ENCODE assay signal across 30 cellular contexts in the genomic region with DNA sequence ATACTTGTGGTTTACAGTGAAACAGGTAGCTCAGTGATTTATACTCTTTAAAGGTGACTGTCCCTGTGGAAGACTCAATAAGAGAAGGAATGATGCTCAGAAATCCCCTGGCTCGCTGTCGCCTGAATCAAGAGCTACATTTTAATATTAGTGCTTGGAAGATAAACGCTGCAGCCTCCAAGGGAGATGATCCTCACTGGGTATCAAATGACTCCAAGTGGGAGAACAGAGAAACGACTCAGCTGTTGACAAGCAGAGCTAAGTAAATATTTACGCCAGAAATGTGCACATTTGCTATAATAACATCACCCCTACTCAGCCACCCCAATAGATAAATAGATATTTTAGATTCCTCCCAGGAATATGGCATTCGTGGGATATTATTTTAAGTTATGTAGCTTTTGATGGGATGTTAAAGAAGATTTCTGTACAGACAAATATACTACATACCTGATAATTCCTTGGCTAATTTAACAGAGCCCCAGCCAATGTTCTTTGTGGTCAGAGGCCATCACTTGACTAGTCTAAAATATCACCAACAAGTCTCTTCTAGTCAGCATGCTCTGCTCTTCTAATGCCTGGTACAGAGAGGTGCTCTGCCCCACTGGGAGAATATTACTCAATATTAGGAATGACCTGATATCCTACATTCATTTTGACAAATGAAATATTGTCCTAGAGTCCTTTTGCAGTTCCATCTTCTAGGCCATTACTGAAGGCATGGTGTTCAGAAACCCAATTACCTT. TPM values are rescaled to one million over a fixed set of nuclear protein-coding genes. Genes with fewer than 3 reads are reported as not detected.
"Had no signal": no experiment of that assay in that cellular context is flagged by ENCODE, and none has a peak within 500 bp of the region (broad histone marks: within the 10 kb centered on the region; RNA-seq: fewer than 3 reads in every experiment).

No MANE protein-coding gene starts in this region.

- H3K4me1 Mint-ChIP-seq: activated CD4-positive, alpha-beta T cell treated with anti-CD3 and anti-CD28 coated beads, Interleukin-2, amount 10 ng/mL, durations not matched to agents 7 days and 5 days; immature natural killer cell had no signal

- H3K27ac ChIP-seq: body of pancreas, hepatocyte, left lung, ovary, skin epidermis, tibial artery, VCaP had no signal

- H3K4me3 Mint-ChIP-seq: activated CD4-positive, alpha-beta T cell treated with anti-CD3 and anti-CD28 coated beads, Interleukin-2, amount 10 ng/mL, durations not matched to agents 7 days and 5 days; activated CD8-positive, alpha-beta T cell treated with anti-CD3 and anti-CD28 coated beads for 36 hours; activated T-helper 1 cell treated with anti-CD3 and anti-CD28 coated beads, Interleukin-12 subunit alpha, Interleukin-12 subunit beta, Interleukin-2, Interleukin-4 antibody, amounts not matched to agents 30 ng/mL and 10 ng/mL and 1 ng/mL, durations not matched to agents 14 hours and 24 hours and 36 hours; immature natural killer cell; natural killer cell treated with Interleukin-12 subunit alpha and Interleukin-12 subunit beta and Interleukin-15 and Interleukin-18, amount 100 ng/mL, for 72 hours; stimulated activated naive CD8-positive, alpha-beta T cell treated with anti-CD3 and anti-CD28 coated beads, Interleukin-15, Interleukin-2, amounts not matched to agents 100 ng/mL and 50 ng/mL, for 24 hours; T-helper 2 cell treated with Interferon-gamma antibody and Interleukin-4, amounts not matched to agents 5 μg/mL and 100 μg/mL, for 36 hours had no signal

- H3K36me3 ChIP-seq: left lung, ovary, tibial artery had no signal

- H3K27me3 Mint-ChIP-seq: stimulated activated naive CD8-positive, alpha-beta T cell treated with anti-CD3 and anti-CD28 coated beads, Interleukin-15, Interleukin-2, amounts not matched to agents 100 ng/mL and 50 ng/mL, for 24 hours had no signal

- ATAC-seq: activated CD4-positive, CD25-positive, alpha-beta regulatory T cell treated with anti-CD3 and anti-CD28 coated beads, Interleukin-2, amount 50 U/mL, for 24 hours; activated CD8-positive, alpha-beta T cell treated with anti-CD3 and anti-CD28 coated beads for 36 hours; body of pancreas; esophagus mucosa; left lung; natural killer cell treated with Interleukin-12 subunit alpha and Interleukin-12 subunit beta and Interleukin-15 and Interleukin-18, amount 100 ng/mL, for 72 hours; right cardiac atrium had no signal

- H3K9me3 ChIP-seq: body of pancreas, left lung, ovary had no signal

- H3K27ac Mint-ChIP-seq: activated CD4-positive, alpha-beta T cell treated with anti-CD3 and anti-CD28 coated beads, Interleukin-2, amount 10 ng/mL, durations not matched to agents 7 days and 5 days; activated CD8-positive, alpha-beta T cell treated with anti-CD3 and anti-CD28 coated beads for 36 hours; activated T-helper 1 cell treated with anti-CD3 and anti-CD28 coated beads, Interleukin-12 subunit alpha, Interleukin-12 subunit beta, Interleukin-2, Interleukin-4 antibody, amounts not matched to agents 30 ng/mL and 10 ng/mL and 1 ng/mL, durations not matched to agents 14 hours and 24 hours and 36 hours; immature natural killer cell; natural killer cell treated with Interleukin-12 subunit alpha and Interleukin-12 subunit beta and Interleukin-15 and Interleukin-18, amount 100 ng/mL, for 72 hours; stimulated activated naive CD8-positive, alpha-beta T cell treated with anti-CD3 and anti-CD28 coated beads, Interleukin-15, Interleukin-2, amounts not matched to agents 100 ng/mL and 50 ng/mL, for 24 hours; T-helper 2 cell treated with Interferon-gamma antibody and Interleukin-4, amounts not matched to agents 5 μg/mL and 100 μg/mL, for 36 hours had no signal

- H3K9me3 Mint-ChIP-seq: activated CD4-positive, alpha-beta T cell treated with anti-CD3 and anti-CD28 coated beads, Interleukin-2, amount 10 ng/mL, durations not matched to agents 7 days and 5 days; activated CD8-positive, alpha-beta T cell treated with anti-CD3 and anti-CD28 coated beads for 36 hours; activated T-helper 1 cell treated with anti-CD3 and anti-CD28 coated beads, Interleukin-12 subunit alpha, Interleukin-12 subunit beta, Interleukin-2, Interleukin-4 antibody, amounts not matched to agents 30 ng/mL and 10 ng/mL and 1 ng/mL, durations not matched to agents 14 hours and 24 hours and 36 hours; stimulated activated naive CD8-positive, alpha-beta T cell treated with anti-CD3 and anti-CD28 coated beads, Interleukin-15, Interleukin-2, amounts not matched to agents 100 ng/mL and 50 ng/mL, for 24 hours; T-helper 2 cell treated with Interferon-gamma antibody and Interleukin-4, amounts not matched to agents 5 μg/mL and 100 μg/mL, for 36 hours had no signal

- H3K36me3 Mint-ChIP-seq: immature natural killer cell; natural killer cell treated with Interleukin-12 subunit alpha and Interleukin-12 subunit beta and Interleukin-15 and Interleukin-18, amount 100 ng/mL, for 72 hours had no signal

- H3K4me3 ChIP-seq: body of pancreas, hepatocyte, left lung, lung, ovary, skin epidermis, tibial artery had no signal

- H3K27me3 ChIP-seq: body of pancreas, hepatocyte, left lung, ovary, tibial artery had no signal

- H3K4me1 ChIP-seq: body of pancreas, left lung had no signal

- DNase-seq: activated CD4-positive, alpha-beta T cell treated with anti-CD3 and anti-CD28 coated beads, Interleukin-2, amount 10 ng/mL, durations not matched to agents 7 days and 5 days; activated CD8-positive, alpha-beta T cell treated with anti-CD3 and anti-CD28 coated beads for 36 hours; activated gamma-delta T cell; activated naive CD4-positive, alpha-beta T cell treated with anti-CD3 and anti-CD28 coated beads, Interleukin-2, amount 50 U/mL, for 16 hours; anterior cingulate cortex; body of pancreas; caudate nucleus; effector memory CD4-positive, alpha-beta T cell; foreskin melanocyte; glutamatergic neuron; immature natural killer cell; left lung; ovary; right cardiac atrium; stimulated activated CD4-positive, alpha-beta T cell treated with anti-CD3 and anti-CD28 coated beads, Interleukin-1b, Interleukin-23, amount 100 ng/mL, for 48 hours; tibial artery had no signal

RNA-seq across cellular contexts. Expression of a gene that starts 18.3 kb away (rescaled TPM):
- total RNA-seq: activated CD4-positive, alpha-beta T cell treated with anti-CD3 and anti-CD28 coated beads, Interleukin-2, amount 10 ng/mL, durations not matched to agents 7 days and 5 days; activated CD8-positive, alpha-beta T cell treated with anti-CD3 and anti-CD28 coated beads for 36 hours; activated T-helper 1 cell treated with anti-CD3 and anti-CD28 coated beads, Interleukin-12 subunit alpha, Interleukin-12 subunit beta, Interleukin-2, Interleukin-4 antibody, amounts not matched to agents 30 ng/mL and 10 ng/mL and 1 ng/mL, durations not matched to agents 14 hours and 24 hours and 36 hours; body of pancreas; dermis microvascular lymphatic vessel endothelial cell; esophagus mucosa; hepatocyte; kidney epithelial cell; left lung; natural killer cell treated with Interleukin-12 subunit alpha and Interleukin-12 subunit beta and Interleukin-15 and Interleukin-18, amount 100 ng/mL, for 72 hours; pulmonary artery endothelial cell; right cardiac atrium had no signal
- polyA plus RNA-seq: immature natural killer cell had no signal

RNA-seq across cellular contexts. Expression of a gene that starts 36.0 kb away (rescaled TPM):
- total RNA-seq: activated CD4-positive, alpha-beta T cell treated with anti-CD3 and anti-CD28 coated beads, Interleukin-2, amount 10 ng/mL, durations not matched to agents 7 days and 5 days; activated CD8-positive, alpha-beta T cell treated with anti-CD3 and anti-CD28 coated beads for 36 hours; activated T-helper 1 cell treated with anti-CD3 and anti-CD28 coated beads, Interleukin-12 subunit alpha, Interleukin-12 subunit beta, Interleukin-2, Interleukin-4 antibody, amounts not matched to agents 30 ng/mL and 10 ng/mL and 1 ng/mL, durations not matched to agents 14 hours and 24 hours and 36 hours; body of pancreas; dermis microvascular lymphatic vessel endothelial cell; hepatocyte; kidney epithelial cell; left lung; lung; natural killer cell treated with Interleukin-12 subunit alpha and Interleukin-12 subunit beta and Interleukin-15 and Interleukin-18, amount 100 ng/mL, for 72 hours; ovary; pulmonary artery endothelial cell; right cardiac atrium; ureter had no signal
- polyA plus RNA-seq: hepatocyte, immature natural killer cell, lung, ovary, right cardiac atrium had no signal
